Comparison of ENCODE assay signal across 21 cellular contexts in genomic region chr3:12495749-12496452, GRCh38. TPM values are rescaled to one million over a fixed set of nuclear protein-coding genes. Genes with fewer than 3 reads are reported as not detected.
DNase-seq lines count a peak whose midpoint lies in the region; ATAC-seq and TF ChIP-seq lines count a peak whose summit lies in the region.
"Had no signal": no experiment of that assay in that cellular context is flagged by ENCODE, and none has a peak within 500 bp of the region (broad histone marks: within the 10 kb centered on the region; RNA-seq: fewer than 3 reads in every experiment).

No MANE protein-coding gene starts in this region.

- WGBS in gastroesophageal sphincter (ENCODE audit: low coverage in 1 of 2), 2 donors = 81 to 83% methylated on average over 6 to 8 of the region's 8 CpGs

- H3K27ac ChIP-seq in WERI-Rb-1 (no peak overlapping the region), caudate nucleus (ENCODE audit: low read depth, low read length) (no peak overlapping the region), gastroesophageal sphincter (no peak overlapping the region)
- no peak overlapping the region for H3K27ac ChIP-seq in effector memory CD4-positive, alpha-beta T cell (ENCODE audit: insufficient read depth, low read length, poor library complexity, severe bottlenecking)
- H3K27ac ChIP-seq: body of pancreas, dorsolateral prefrontal cortex, left ventricle myocardium inferior, ovary, skin epidermis had no signal

- DNase-seq in ACHN = peak; percentile 14
- DNase-seq in H7 = peak; percentile 50
- DNase-seq in WERI-Rb-1 = no peak
- DNase-seq in fibroblast of villous mesenchyme (ENCODE audit: low read depth) = no peak
- no peak for DNase-seq in caudate nucleus (lab: John Stamatoyannopoulos, UW)
- no peak for DNase-seq in activated naive CD4-positive, alpha-beta T cell treated with Interleukin-2 at 50 U/mL for 16 hours
- no peak for DNase-seq in effector memory CD4-positive, alpha-beta T cell
- DNase-seq: activated CD4-positive, alpha-beta T cell treated with anti-CD3 and anti-CD28 coated beads, Interleukin-2, amount 50 U/mL, for 1 hour; activated naive CD4-positive, alpha-beta T cell treated with anti-CD3 and anti-CD28 coated beads for 36 hours; body of pancreas; dorsolateral prefrontal cortex; left ventricle myocardium inferior; MG63; NCI-H2029; NCI-H446 treated with DMSO at 0.1 percent for 48 hours; ovary; stimulated activated CD4-positive, alpha-beta T cell treated with anti-CD3 and anti-CD28 coated beads, Interleukin-4, amount 100 ng/mL, for 4 hours had no signal

- no peaks in the 10 kb centered on the region for H3K27me3 ChIP-seq in H7 (ENCODE audit: control insufficient read depth, insufficient read depth, low read length)
- H3K27me3 ChIP-seq in WERI-Rb-1 (ENCODE audit: insufficient read depth, low read depth, severe bottlenecking) = no peaks in the 10 kb centered on the region
- no peaks in the 10 kb centered on the region for H3K27me3 ChIP-seq in gastroesophageal sphincter
- no peaks in the 10 kb centered on the region for H3K27me3 ChIP-seq in effector memory CD4-positive, alpha-beta T cell (replicated peaks; ENCODE audit: control insufficient read depth, insufficient read depth, low read length, poor library complexity, severe bottlenecking)
- H3K27me3 ChIP-seq: body of pancreas, dorsolateral prefrontal cortex, MG63, ovary had no signal

- H3K9me3 ChIP-seq in WERI-Rb-1 (ENCODE audit: severe bottlenecking) = no peaks in the 10 kb centered on the region
- H3K9me3 ChIP-seq in gastroesophageal sphincter = no peaks in the 10 kb centered on the region
- H3K9me3 ChIP-seq in effector memory CD4-positive, alpha-beta T cell (ENCODE audit: control insufficient read depth, low read length) = no peaks in the 10 kb centered on the region
- H3K9me3 ChIP-seq: body of pancreas, left ventricle myocardium inferior, MG63, ovary had no signal

- H3K4me3 ChIP-seq in H7 (ENCODE audit: insufficient read depth, low read depth, low read length) = no peak overlapping the region
- H3K4me3 ChIP-seq in WERI-Rb-1 (ENCODE audit: low read depth, low read length) = no peak overlapping the region
- H3K4me3 ChIP-seq in fibroblast of villous mesenchyme (ENCODE audit: low read depth, low read length) = no peak overlapping the region
- no peak overlapping the region for H3K4me3 ChIP-seq in gastroesophageal sphincter
- H3K4me3 ChIP-seq in effector memory CD4-positive, alpha-beta T cell (ENCODE audit: insufficient read depth, low read depth, low read length, poor library complexity, severe bottlenecking) = no peak overlapping the region
- H3K4me3 ChIP-seq: body of pancreas, dorsolateral prefrontal cortex, left ventricle myocardium inferior, MG63, ovary, skin epidermis had no signal

- H3K36me3 ChIP-seq in H7 (replicated peaks; ENCODE audit: control insufficient read depth, insufficient read depth, low read length) (peaks cover 21% of the 10 kb centered on the region), WERI-Rb-1 (peaks cover 26% of the 10 kb centered on the region), gastroesophageal sphincter (peaks cover 0 to 96% of the 10 kb centered on the region in 2 donors)
- peaks cover 41% of the 10 kb centered on the region for H3K36me3 ChIP-seq in effector memory CD4-positive, alpha-beta T cell (ENCODE audit: control insufficient read depth, insufficient read depth, low read length)
- H3K36me3 ChIP-seq: ovary had no signal

- TF ChIP-seq EP300 in gastroesophageal sphincter (IDR thresholded peaks at IDR 0.05) = no peak

- TF ChIP-seq CTCF in WERI-Rb-1 (IDR thresholded peaks at IDR 0.05; ENCODE audit: low read depth, low read length) (peak; percentile 36; the same call in 1 of the 2 replicates), fibroblast of villous mesenchyme (IDR thresholded peaks at IDR 0.05; ENCODE audit: insufficient read depth, low read depth, low read length) (peak; percentile 19), gastroesophageal sphincter (IDR thresholded peaks at IDR 0.05) (no peak)

- in situ Hi-C loops in ACHN (cut with HindIII; ENCODE audit: low pct_ligation_motif_present, low pct_unique_long_range_greater_than_20kb, low sequenced_read_pairs) = no loop called here

- H3K4me1 ChIP-seq in gastroesophageal sphincter = no peaks in the 10 kb centered on the region
- H3K4me1 ChIP-seq in effector memory CD4-positive, alpha-beta T cell (ENCODE audit: control insufficient read depth, insufficient read depth, low read length, poor library complexity, severe bottlenecking) = no peaks in the 10 kb centered on the region
- H3K4me1 ChIP-seq: left ventricle myocardium inferior had no signal

- ATAC-seq in gastroesophageal sphincter = no peak
- ATAC-seq: body of pancreas had no signal

- no peak for TF ChIP-seq POLR2A in gastroesophageal sphincter (IDR thresholded peaks at IDR 0.05)

RNA-seq across cellular contexts. Expression of gene TSEN2, which starts 11.6 kb away (rescaled TPM):
- 17.1 and 19.3 TPM in 2 replicates for total RNA-seq in H7 (2014; rRNA removed; shearing (Covaris generic))
- total RNA-seq in fibroblast of villous mesenchyme (8.4 and 17.3 TPM in 2 replicates), gastroesophageal sphincter (10 to 100 TPM; 16.1 to 26.7 (median 21.4) TPM)

RNA-seq across cellular contexts. Expression of gene MKRN2OS, which starts 49.4 kb away (rescaled TPM):
- total RNA-seq in H7 (2014; rRNA removed; shearing (Covaris generic)) = not detected in 2 replicates
- total RNA-seq in fibroblast of villous mesenchyme (not detected in 2 replicates), gastroesophageal sphincter (1 to 10 TPM in 1 of 4 donors, not detected in 3; 1.3 TPM)
- total RNA-seq: activated naive CD4-positive, alpha-beta T cell treated with anti-CD3 and anti-CD28 coated beads for 36 hours; fibroblast of lung; temporal lobe had no signal

Comparison
In these comparisons a context has a peak if more than half of its experiments do, and no peak if none do; other contexts are left out.
1. DNase-seq: peak in ACHN (single experiment) and H7 (single experiment); none in WERI-Rb-1 (single experiment), fibroblast of villous mesenchyme (single experiment), caudate nucleus (0 of 61), activated naive CD4-positive, alpha-beta T cell treated with Interleukin-2 at 50 U/mL for 16 hours (single experiment) and effector memory CD4-positive, alpha-beta T cell (0 of 3).
2. CTCF ChIP-seq: peak in WERI-Rb-1 (single experiment) and fibroblast of villous mesenchyme (single experiment); none in gastroesophageal sphincter (0 of 4).